ENCODE assay signal across 23 cellular contexts in genomic region chr10:68781613-68782574, GRCh38. TPM values are rescaled to one million over a fixed set of nuclear protein-coding genes. Genes with fewer than 3 reads are reported as not detected.
A peak's percentile ranks its signal among the peaks of the same experiment; 100 is the strongest.
DNase-seq lines count a peak whose midpoint lies in the region; ATAC-seq and TF ChIP-seq lines count a peak whose summit lies in the region.
"Had no signal": no experiment of that assay in that cellular context is flagged by ENCODE, and none has a peak within 500 bp of the region (broad histone marks: within the 10 kb centered on the region; RNA-seq: fewer than 3 reads in every experiment).

No MANE protein-coding gene starts in this region.

- no peaks in the 10 kb centered on the region for H3K4me1 ChIP-seq in Panc1 (ENCODE audit: control insufficient read depth, insufficient read depth, low read length)
- no peaks in the 10 kb centered on the region for H3K4me1 ChIP-seq in lung (ENCODE audit: control insufficient read depth in 2 of 2, insufficient read depth in 2 of 2, low read length in 2 of 2)
- H3K4me1 ChIP-seq in ascending aorta = no peaks in the 10 kb centered on the region
- H3K4me1 ChIP-seq: tibial artery had no signal

- H3K27ac ChIP-seq in Panc1 (ENCODE audit: low read length) (no peak overlapping the region), lung (ENCODE audit: low read depth in 1 of 2, low read length in 1 of 2) (no peak overlapping the region), ascending aorta (no peak overlapping the region)
- H3K27ac ChIP-seq: coronary artery, hepatocyte, tibial artery, VCaP had no signal

- H3K4me3 Mint-ChIP-seq in natural killer cell = no peak overlapping the region
- H3K4me3 Mint-ChIP-seq in natural killer cell treated with Interleukin-12 subunit alpha and Interleukin-12 subunit beta and Interleukin-15 and Interleukin-18, amount 100 ng/mL, for 72 hours = no peak overlapping the region
- no peak overlapping the region for H3K4me3 Mint-ChIP-seq in stimulated activated naive CD8-positive, alpha-beta T cell treated with anti-CD3 and anti-CD28 coated beads, Interleukin-15, amount 100 ng/mL, for 72 hours
- H3K4me3 Mint-ChIP-seq: activated CD4-positive, alpha-beta memory T cell treated with anti-CD3 and anti-CD28 coated beads for 36 hours; CD8-positive, alpha-beta memory T cell; T-cell had no signal

- 94 to 96% methylated on average over 6 of the region's 6 CpGs for WGBS in lung, 2 donors

- ATAC-seq in natural killer cell (no peak), Panc1 (no peak), lung (ENCODE audit: insufficient read depth, low FRiP score) (no peak)
- ATAC-seq in natural killer cell treated with Interleukin-12 subunit alpha and Interleukin-12 subunit beta and Interleukin-15 and Interleukin-18, amount 100 ng/mL, for 72 hours = no peak
- no peak for ATAC-seq in stimulated activated naive CD8-positive, alpha-beta T cell treated with anti-CD3 and anti-CD28 coated beads, Interleukin-15, amount 100 ng/mL, for 72 hours
- ATAC-seq: T-cell had no signal

- H3K4me3 ChIP-seq in Panc1 (ENCODE audit: low read depth in 2 of 2, low read length in 2 of 2) (no peak overlapping the region), lung (no peak overlapping the region), ascending aorta (no peak overlapping the region)
- H3K4me3 ChIP-seq: coronary artery, hepatocyte, tibial artery had no signal

- H3K4me1 Mint-ChIP-seq in natural killer cell = peaks cover 5 to 8% of the 10 kb centered on the region in 2 donors
- peaks cover 0 to 7% of the 10 kb centered on the region in 2 donors for H3K4me1 Mint-ChIP-seq in natural killer cell treated with Interleukin-12 subunit alpha and Interleukin-12 subunit beta and Interleukin-15 and Interleukin-18, amount 100 ng/mL, for 72 hours (ENCODE audit: low read depth in 2 of 2)
- H3K4me1 Mint-ChIP-seq in stimulated activated naive CD8-positive, alpha-beta T cell treated with anti-CD3 and anti-CD28 coated beads, Interleukin-15, amount 100 ng/mL, for 72 hours = no peaks in the 10 kb centered on the region
- H3K4me1 Mint-ChIP-seq: CD8-positive, alpha-beta memory T cell had no signal

- POLR2A ChIA-PET in Panc1 (lab: Charles Lee) = no interaction called here

- peaks cover 29% of the 10 kb centered on the region for H3K36me3 Mint-ChIP-seq in natural killer cell
- peaks cover 26% of the 10 kb centered on the region for H3K36me3 Mint-ChIP-seq in natural killer cell treated with Interleukin-12 subunit alpha and Interleukin-12 subunit beta and Interleukin-15 and Interleukin-18, amount 100 ng/mL, for 72 hours

- H3K36me3 ChIP-seq in Panc1 (ENCODE audit: control insufficient read depth, insufficient read depth, low read length) = peaks cover 32% of the 10 kb centered on the region
- H3K36me3 ChIP-seq in lung (ENCODE audit: control insufficient read depth in 2 of 2, insufficient read depth in 2 of 2, low read length in 2 of 2) = peaks cover 21 to 23% of the 10 kb centered on the region in 2 donors
- H3K36me3 ChIP-seq in ascending aorta = peaks cover 37 to 79% of the 10 kb centered on the region in 2 donors

- H3K27ac Mint-ChIP-seq in natural killer cell = peak overlapping the region; percentile 25 to 76
- H3K27ac Mint-ChIP-seq in natural killer cell treated with Interleukin-12 subunit alpha and Interleukin-12 subunit beta and Interleukin-15 and Interleukin-18, amount 100 ng/mL, for 72 hours = no peak overlapping the region
- peak overlapping the region; percentile 1 to 21 for H3K27ac Mint-ChIP-seq in stimulated activated naive CD8-positive, alpha-beta T cell treated with anti-CD3 and anti-CD28 coated beads, Interleukin-15, amount 100 ng/mL, for 72 hours
- H3K27ac Mint-ChIP-seq: activated CD4-positive, alpha-beta memory T cell treated with anti-CD3 and anti-CD28 coated beads for 36 hours; T-cell had no signal

- BruUV-seq in Panc1 (replicated peaks; lab: Mats Ljungman, UMichigan) = TSS peak; percentile 34

- CTCF ChIA-PET in Panc1 (lab: Charles Lee) = interaction anchor here (0.7 kb wide), 1 partner anchor 25 kb away, joined by 3 read pairs; no protein-coding TSS in a partner anchor

- H3K27me3 ChIP-seq in Panc1 (ENCODE audit: control insufficient read depth, insufficient read depth, low read length) (no peaks in the 10 kb centered on the region), lung (ENCODE audit: control insufficient read depth, insufficient read depth) (no peaks in the 10 kb centered on the region), ascending aorta (no peaks in the 10 kb centered on the region)
- H3K27me3 ChIP-seq: hepatocyte, tibial artery had no signal

- in situ Hi-C loops in Panc1 (cut with HindIII; ENCODE audit: low pct_unique_long_range_greater_than_20kb, low sequenced_read_pairs) = no loop called here

- no peaks in the 10 kb centered on the region for H3K27me3 Mint-ChIP-seq in natural killer cell (ENCODE audit: low read depth in 2 of 2)
- H3K27me3 Mint-ChIP-seq in natural killer cell treated with Interleukin-12 subunit alpha and Interleukin-12 subunit beta and Interleukin-15 and Interleukin-18, amount 100 ng/mL, for 72 hours = no peaks in the 10 kb centered on the region
- H3K27me3 Mint-ChIP-seq in stimulated activated naive CD8-positive, alpha-beta T cell treated with anti-CD3 and anti-CD28 coated beads, Interleukin-15, amount 100 ng/mL, for 72 hours = no peaks in the 10 kb centered on the region
- H3K27me3 Mint-ChIP-seq: activated CD4-positive, alpha-beta memory T cell treated with anti-CD3 and anti-CD28 coated beads for 36 hours; CD8-positive, alpha-beta memory T cell; T-cell had no signal

- no peaks in the 10 kb centered on the region for H3K9me3 ChIP-seq in Panc1 (ENCODE audit: control insufficient read depth, insufficient read depth, low read depth, low read length)
- no peaks in the 10 kb centered on the region for H3K9me3 ChIP-seq in lung (ENCODE audit: control insufficient read depth in 2 of 2, insufficient read depth in 1 of 2, low read length in 1 of 2)
- no peaks in the 10 kb centered on the region for H3K9me3 ChIP-seq in ascending aorta
- H3K9me3 ChIP-seq: tibial artery had no signal

- DNase-seq in natural killer cell (no peak), Panc1 (ENCODE audit: low read depth, low spot score) (no peak), lung (ENCODE audit: low spot score) (peak; percentile 6), middle frontal gyrus (ENCODE audit: extremely low spot score, low spot score) (no peak), T-helper 2 cell (no peak), ascending aorta (ENCODE audit: low spot score in 2 of 2) (no peak)
- DNase-seq in natural killer cell treated with Interleukin-12 subunit alpha and Interleukin-12 subunit beta and Interleukin-15 and Interleukin-18, amount 100 ng/mL, for 72 hours (ENCODE audit: low spot score) = no peak
- no peak for DNase-seq in stimulated activated naive CD8-positive, alpha-beta T cell treated with anti-CD3 and anti-CD28 coated beads, Interleukin-15, amount 100 ng/mL, for 72 hours
- DNase-seq: activated CD4-positive, alpha-beta memory T cell treated with anti-CD3 and anti-CD28 coated beads for 36 hours; activated T-cell treated with anti-CD3 and anti-CD28 coated beads, Interleukin-2, amount 50 U/mL, for 48 hours; CD8-positive, alpha-beta memory T cell; DND-41; NCI-H1105; NCI-H2171 treated with DMSO at 0.1 percent for 48 hours; NCI-H526 treated with DMSO at 0.1 percent for 48 hours; OCI-M1; SIG-M5; stimulated activated CD4-positive, alpha-beta T cell treated with anti-CD3 and anti-CD28 coated beads, Interleukin-15, amount 100 ng/mL, for 24 hours; T-cell; tibial artery had no signal

- TF ChIP-seq CTCF in natural killer cell (IDR thresholded peaks at IDR 0.05) (no peak), Panc1 (IDR thresholded peaks at IDR 0.05) (no peak), lung (IDR thresholded peaks at IDR 0.05; ENCODE audit: control extremely low read depth, extremely low read depth) (no peak), ascending aorta (IDR thresholded peaks at IDR 0.05) (no peak)

- H3K9me3 Mint-ChIP-seq in natural killer cell = no peaks in the 10 kb centered on the region
- H3K9me3 Mint-ChIP-seq in natural killer cell treated with Interleukin-12 subunit alpha and Interleukin-12 subunit beta and Interleukin-15 and Interleukin-18, amount 100 ng/mL, for 72 hours = no peaks in the 10 kb centered on the region
- H3K9me3 Mint-ChIP-seq in stimulated activated naive CD8-positive, alpha-beta T cell treated with anti-CD3 and anti-CD28 coated beads, Interleukin-15, amount 100 ng/mL, for 72 hours = no peaks in the 10 kb centered on the region
- H3K9me3 Mint-ChIP-seq: activated CD4-positive, alpha-beta memory T cell treated with anti-CD3 and anti-CD28 coated beads for 36 hours; CD8-positive, alpha-beta memory T cell; T-cell had no signal

- intact Hi-C loops in natural killer cell (cut with micrococcal nuclease) = no loop called here
- intact Hi-C loops in Panc1 (cut with micrococcal nuclease; ENCODE audit: unreplicated experiment) = no loop called here
- intact Hi-C loops in ascending aorta (cut with DNase I) = no loop called here

RNA-seq across cellular contexts. Expression of gene STOX1, which starts 45.4 kb away (rescaled TPM):
- under 1 TPM in 1 of 3 donors, not detected in 2; 0.07 TPM for total RNA-seq in natural killer cell
- under 1 TPM; 0.19 to 0.50 TPM for total RNA-seq in natural killer cell treated with Interleukin-12 subunit alpha and Interleukin-12 subunit beta and Interleukin-15 and Interleukin-18, amount 100 ng/mL, for 72 hours
- 5.8 TPM for total RNA-seq in Panc1 (2021; ENCODE audit: unreplicated experiment)
- 2.2 TPM for polyA plus RNA-seq in Panc1 (2012; ENCODE audit: insufficient read length)
- total RNA-seq in lung = 10 to 100 TPM in 1 of 2 donors, 1 to 10 TPM in 1; 5.8 to 10.1 TPM
- polyA plus RNA-seq in lung = 1 to 10 TPM; 1.8 to 2.1 TPM
- 0.11 TPM for total RNA-seq in ascending aorta
- polyA plus RNA-seq: CD8-positive, alpha-beta memory T cell had no signal

Comparison
In these comparisons a context has a peak if more than half of its experiments do, and no peak if none do; other contexts are left out.
1. H3K27ac Mint-ChIP-seq: peak in natural killer cell (2 of 2) and stimulated activated naive CD8-positive, alpha-beta T cell treated with anti-CD3 and anti-CD28 coated beads, Interleukin-15, amount 100 ng/mL, for 72 hours (2 of 2); none in natural killer cell treated with Interleukin-12 subunit alpha and Interleukin-12 subunit beta and Interleukin-15 and Interleukin-18, amount 100 ng/mL, for 72 hours (0 of 2).